Comparison of ENCODE assay signal across 2 cellular contexts in the genomic region with DNA sequence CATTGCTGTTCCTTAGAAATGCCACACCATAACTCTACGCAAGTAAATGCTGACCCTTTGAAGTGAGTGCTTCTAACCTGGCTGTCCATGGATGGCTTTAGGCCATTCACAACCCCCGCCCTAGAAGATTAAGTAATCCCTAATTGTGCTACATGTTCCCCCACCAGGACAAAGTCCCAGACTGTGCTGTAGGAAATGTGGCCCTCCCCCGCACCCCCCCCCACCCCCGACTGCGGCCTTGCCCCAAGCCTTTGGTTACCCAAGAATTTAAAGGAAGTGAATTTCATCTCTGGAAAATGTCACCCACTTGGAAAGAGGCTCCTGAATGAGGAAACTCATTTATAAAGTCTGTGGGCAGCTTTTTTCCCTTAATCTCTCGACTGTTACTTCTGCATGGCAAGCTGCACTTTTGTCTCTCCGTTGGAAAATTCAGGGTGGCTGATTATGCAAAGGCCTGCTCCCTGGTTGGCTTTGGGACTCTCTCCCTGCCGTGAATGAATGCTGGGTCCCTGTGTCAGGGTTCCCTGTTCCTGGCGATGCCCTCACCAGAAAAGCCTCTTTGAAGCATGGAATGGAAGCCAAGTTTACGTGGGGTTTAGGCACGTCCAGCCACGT.
TF ChIP-seq lines count a peak whose summit lies in the region.

No MANE protein-coding gene starts in this region.

TF ChIP-seq in HepG2, 621 proteins besides CTCF, POLR2A, EP300 and RAD21:
- TF ChIP-seq CHD4 (IDR thresholded peaks at IDR 0.05; ENCODE audit: borderline replicate concordance, low read length) (no peak), POLR2AphosphoS2 (IDR thresholded peaks at IDR 0.05; ENCODE audit: low read depth, low read length) (no peak), ZNF75D (CRISPR knock-in tag; IDR thresholded peaks at IDR 0.05; ENCODE audit: borderline replicate concordance) (no peak), ZNF33B (CRISPR knock-in tag; IDR thresholded peaks at IDR 0.05) (no peak), TARDBP (CRISPR knock-in tag; IDR thresholded peaks at IDR 0.05) (no peak), TBX2 (CRISPR knock-in tag; IDR thresholded peaks at IDR 0.05; ENCODE audit: borderline replicate concordance) (no peak), PRPF4 (IDR thresholded peaks at IDR 0.05; ENCODE audit: low read depth, low read length, poor library complexity, severe bottlenecking) (no peak), IRF2 (CRISPR knock-in tag; IDR thresholded peaks at IDR 0.05) (no peak), ARNT (IDR thresholded peaks at IDR 0.05) (no peak), ZNF530 (CRISPR knock-in tag; IDR thresholded peaks at IDR 0.05; ENCODE audit: low read depth) (no peak)
- TF ChIP-seq, protein P1, sequence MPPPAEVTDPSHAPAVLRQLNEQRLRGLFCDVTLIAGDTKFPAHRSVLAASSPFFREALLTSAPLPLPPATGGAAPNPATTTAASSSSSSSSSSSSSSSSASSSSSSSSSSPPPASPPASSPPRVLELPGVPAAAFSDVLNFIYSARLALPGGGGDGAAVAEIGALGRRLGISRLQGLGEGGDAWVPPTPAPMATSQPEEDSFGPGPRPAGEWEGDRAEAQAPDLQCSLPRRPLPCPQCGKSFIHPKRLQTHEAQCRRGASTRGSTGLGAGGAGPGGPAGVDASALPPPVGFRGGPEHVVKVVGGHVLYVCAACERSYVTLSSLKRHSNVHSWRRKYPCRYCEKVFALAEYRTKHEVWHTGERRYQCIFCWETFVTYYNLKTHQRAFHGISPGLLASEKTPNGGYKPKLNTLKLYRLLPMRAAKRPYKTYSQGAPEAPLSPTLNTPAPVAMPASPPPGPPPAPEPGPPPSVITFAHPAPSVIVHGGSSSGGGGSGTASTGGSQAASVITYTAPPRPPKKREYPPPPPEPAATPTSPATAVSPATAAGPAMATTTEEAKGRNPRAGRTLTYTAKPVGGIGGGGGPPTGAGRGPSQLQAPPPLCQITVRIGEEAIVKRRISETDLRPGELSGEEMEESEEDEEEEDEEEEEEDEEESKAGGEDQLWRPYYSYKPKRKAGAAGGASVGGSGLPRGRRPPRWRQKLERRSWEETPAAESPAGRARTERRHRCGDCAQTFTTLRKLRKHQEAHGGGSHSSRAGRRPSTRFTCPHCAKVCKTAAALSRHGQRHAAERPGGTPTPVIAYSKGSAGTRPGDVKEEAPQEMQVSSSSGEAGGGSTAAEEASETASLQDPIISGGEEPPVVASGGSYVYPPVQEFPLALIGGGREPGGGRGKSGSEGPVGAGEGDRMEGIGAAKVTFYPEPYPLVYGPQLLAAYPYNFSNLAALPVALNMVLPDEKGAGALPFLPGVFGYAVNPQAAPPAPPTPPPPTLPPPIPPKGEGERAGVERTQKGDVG (CRISPR knock-in tag; IDR thresholded peaks at IDR 0.05; ENCODE audit: borderline replicate concordance) = no peak
- TF ChIP-seq, protein P2, sequence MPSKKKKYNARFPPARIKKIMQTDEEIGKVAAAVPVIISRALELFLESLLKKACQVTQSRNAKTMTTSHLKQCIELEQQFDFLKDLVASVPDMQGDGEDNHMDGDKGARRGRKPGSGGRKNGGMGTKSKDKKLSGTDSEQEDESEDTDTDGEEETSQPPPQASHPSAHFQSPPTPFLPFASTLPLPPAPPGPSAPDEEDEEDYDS (CRISPR knock-in tag; IDR thresholded peaks at IDR 0.05) = no peak

TF ChIP-seq in H1, 55 proteins besides CTCF, POLR2A, EP300 and RAD21:
- TF ChIP-seq ZNF274 (IDR thresholded peaks at IDR 0.05; ENCODE audit: borderline replicate concordance, extremely low read depth, low read length) (no peak), TCF12 (IDR thresholded peaks at IDR 0.05; ENCODE audit: low read depth, low read length) (no peak), HDAC6 (IDR thresholded peaks at IDR 0.05; ENCODE audit: low read depth, low read length) (no peak), CBX8 (IDR thresholded peaks at IDR 0.05; ENCODE audit: borderline replicate concordance, low read depth, low read length) (no peak), RXRA (IDR thresholded peaks at IDR 0.05; ENCODE audit: insufficient read depth, low read depth, low read length) (no peak), NANOG (IDR thresholded peaks at IDR 0.05; ENCODE audit: insufficient read depth, low read depth, low read length, poor library complexity, severe bottlenecking) (no peak)
